ENCODE assay signal across 1 cellular context in the genomic region with DNA sequence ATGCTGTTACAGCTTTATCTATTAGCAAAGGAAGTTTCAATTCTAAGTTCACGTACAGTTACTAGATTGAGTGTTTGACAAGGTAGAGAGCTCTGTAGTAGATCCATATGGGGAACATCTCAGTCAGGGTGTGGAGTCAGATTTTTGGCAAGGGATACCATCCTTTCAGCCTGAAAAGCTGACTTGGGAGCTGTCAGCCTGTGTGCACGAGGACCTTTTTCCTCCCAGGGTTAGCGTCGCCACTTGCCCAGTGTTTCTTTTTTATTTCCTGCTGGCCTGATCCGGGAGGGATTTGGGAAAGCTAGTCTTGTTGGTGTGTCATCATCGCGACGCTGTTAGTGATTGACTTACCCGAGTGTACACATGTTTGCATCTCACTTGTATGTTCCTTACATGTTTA.
TF ChIP-seq lines count a peak whose summit lies in the region.

No MANE protein-coding gene starts in this region.

TF ChIP-seq in HepG2, 621 proteins besides CTCF, POLR2A, EP300 and RAD21:
- TF ChIP-seq ZSCAN9 (CRISPR knock-in tag; IDR thresholded peaks at IDR 0.05; ENCODE audit: borderline replicate concordance) (no peak), ZNF44 (CRISPR knock-in tag; IDR thresholded peaks at IDR 0.05) (0 out of 2 replicates have a peak, but pooled peaks have one; percentile 30), FLYWCH1 (CRISPR knock-in tag; IDR thresholded peaks at IDR 0.05) (no peak), ZNF510 (CRISPR knock-in tag; IDR thresholded peaks at IDR 0.05; ENCODE audit: low read depth) (no peak), ZNF605 (CRISPR knock-in tag; IDR thresholded peaks at IDR 0.05) (no peak), ZNF10 (CRISPR knock-in tag; IDR thresholded peaks at IDR 0.05; ENCODE audit: borderline replicate concordance, low read depth) (no peak), ZNF224 (CRISPR knock-in tag; IDR thresholded peaks at IDR 0.05) (no peak), ZNF567 (CRISPR knock-in tag; IDR thresholded peaks at IDR 0.05; ENCODE audit: borderline replicate concordance) (no peak), ATF1 (CRISPR knock-in tag; IDR thresholded peaks at IDR 0.05) (0 out of 2 replicates have a peak, but pooled peaks have one; percentile 15), ZNF354B (CRISPR knock-in tag; IDR thresholded peaks at IDR 0.05) (no peak), SIN3B (IDR thresholded peaks at IDR 0.05; ENCODE audit: low read length) (no peak)
- TF ChIP-seq, protein P1, sequence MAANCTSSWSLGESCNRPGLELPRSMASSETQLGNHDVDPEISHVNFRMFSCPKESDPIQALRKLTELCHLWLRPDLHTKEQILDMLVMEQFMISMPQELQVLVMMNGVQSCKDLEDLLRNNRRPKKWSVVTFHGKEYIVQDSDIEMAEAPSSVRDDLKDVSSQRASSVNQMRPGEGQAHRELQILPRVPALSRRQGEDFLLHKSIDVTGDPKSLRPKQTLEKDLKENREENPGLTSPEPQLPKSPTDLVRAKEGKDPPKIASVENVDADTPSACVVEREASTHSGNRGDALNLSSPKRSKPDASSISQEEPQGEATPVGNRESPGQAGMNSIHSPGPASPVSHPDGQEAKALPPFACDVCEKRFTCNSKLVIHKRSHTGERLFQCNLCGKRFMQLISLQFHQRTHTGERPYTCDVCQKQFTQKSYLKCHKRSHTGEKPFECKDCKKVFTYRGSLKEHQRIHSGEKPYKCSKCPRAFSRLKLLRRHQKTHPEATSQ (CRISPR knock-in tag; IDR thresholded peaks at IDR 0.05; ENCODE audit: borderline replicate concordance), result no peak
- TF ChIP-seq, protein P2, sequence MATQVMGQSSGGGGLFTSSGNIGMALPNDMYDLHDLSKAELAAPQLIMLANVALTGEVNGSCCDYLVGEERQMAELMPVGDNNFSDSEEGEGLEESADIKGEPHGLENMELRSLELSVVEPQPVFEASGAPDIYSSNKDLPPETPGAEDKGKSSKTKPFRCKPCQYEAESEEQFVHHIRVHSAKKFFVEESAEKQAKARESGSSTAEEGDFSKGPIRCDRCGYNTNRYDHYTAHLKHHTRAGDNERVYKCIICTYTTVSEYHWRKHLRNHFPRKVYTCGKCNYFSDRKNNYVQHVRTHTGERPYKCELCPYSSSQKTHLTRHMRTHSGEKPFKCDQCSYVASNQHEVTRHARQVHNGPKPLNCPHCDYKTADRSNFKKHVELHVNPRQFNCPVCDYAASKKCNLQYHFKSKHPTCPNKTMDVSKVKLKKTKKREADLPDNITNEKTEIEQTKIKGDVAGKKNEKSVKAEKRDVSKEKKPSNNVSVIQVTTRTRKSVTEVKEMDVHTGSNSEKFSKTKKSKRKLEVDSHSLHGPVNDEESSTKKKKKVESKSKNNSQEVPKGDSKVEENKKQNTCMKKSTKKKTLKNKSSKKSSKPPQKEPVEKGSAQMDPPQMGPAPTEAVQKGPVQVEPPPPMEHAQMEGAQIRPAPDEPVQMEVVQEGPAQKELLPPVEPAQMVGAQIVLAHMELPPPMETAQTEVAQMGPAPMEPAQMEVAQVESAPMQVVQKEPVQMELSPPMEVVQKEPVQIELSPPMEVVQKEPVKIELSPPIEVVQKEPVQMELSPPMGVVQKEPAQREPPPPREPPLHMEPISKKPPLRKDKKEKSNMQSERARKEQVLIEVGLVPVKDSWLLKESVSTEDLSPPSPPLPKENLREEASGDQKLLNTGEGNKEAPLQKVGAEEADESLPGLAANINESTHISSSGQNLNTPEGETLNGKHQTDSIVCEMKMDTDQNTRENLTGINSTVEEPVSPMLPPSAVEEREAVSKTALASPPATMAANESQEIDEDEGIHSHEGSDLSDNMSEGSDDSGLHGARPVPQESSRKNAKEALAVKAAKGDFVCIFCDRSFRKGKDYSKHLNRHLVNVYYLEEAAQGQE (IDR thresholded peaks at IDR 0.05; ENCODE audit: borderline replicate concordance in 1 of 2, low read depth in 1 of 2, low read length in 2 of 2), result no peak
